ENCODE assay signal across 8 cellular contexts in the genomic region with DNA sequence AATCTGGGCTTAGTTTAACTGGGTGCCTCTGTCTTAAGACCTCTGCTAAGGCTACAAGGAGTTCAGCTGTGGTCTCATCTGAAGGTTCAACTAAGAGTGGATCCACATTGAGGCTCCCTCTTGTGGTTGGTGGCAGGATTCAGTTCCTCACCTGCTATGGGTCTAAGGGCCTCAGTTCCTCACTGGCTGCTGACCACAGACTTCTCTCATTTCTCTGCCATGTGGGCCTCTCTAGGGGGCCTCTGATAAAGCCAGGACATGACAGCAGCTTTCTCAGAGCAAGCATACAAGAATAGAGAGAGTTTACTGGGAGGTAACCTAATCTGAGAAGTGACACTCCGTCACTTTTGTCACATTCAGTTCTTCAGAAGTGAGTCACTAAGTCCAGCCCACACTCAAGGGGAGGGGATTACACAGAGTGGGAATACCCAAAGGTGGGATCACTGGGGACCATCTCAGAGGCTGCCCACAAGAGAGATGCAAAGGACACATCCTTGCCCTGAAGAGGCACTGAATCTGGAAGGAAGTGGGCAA. TPM values are rescaled to one million over a fixed set of nuclear protein-coding genes. Genes with fewer than 3 reads are reported as not detected.
DNase-seq lines count a peak whose midpoint lies in the region; ATAC-seq, FAIRE-seq and TF ChIP-seq lines count a peak whose summit lies in the region.

No MANE protein-coding gene starts in this region.

- H3K9ac ChIP-seq in endodermal cell (ENCODE audit: extremely low read depth, low read length, poor library complexity, severe bottlenecking): no peak overlapping the region

- 77% methylated on average over 1 of the region's 1 CpG; no CpG with 5 or more reads in 1 of the 2 experiments for WGBS in endodermal cell (ENCODE audit: insufficient coverage in 1 of 2, insufficient read length in 1 of 2), 2 experiments

- H3K4me1 ChIP-seq in endodermal cell (ENCODE audit: control insufficient read depth, insufficient read depth, low read length): no peaks in the 10 kb centered on the region

- peak; percentile 54 for TF ChIP-seq CTCF in AG04450 (IDR thresholded peaks at IDR 0.05; ENCODE audit: low read depth, low read length)
- peak; percentile 66 for TF ChIP-seq CTCF in GM12874 (IDR thresholded peaks at IDR 0.05; ENCODE audit: insufficient read depth, low read depth, low read length)
- peak; percentile 85 for TF ChIP-seq CTCF in endodermal cell (conservative IDR thresholded peaks at IDR 0.05)

- peak; percentile 58 for ATAC-seq in HG02981 (IDR thresholded peaks at IDR 0.05; ENCODE audit: unreplicated experiment)

- H3K27ac ChIP-seq in AG04450 (ENCODE audit: low read depth, low read length) (no peak overlapping the region), endodermal cell (ENCODE audit: low read depth, low read length) (no peak overlapping the region)

- no peaks in the 10 kb centered on the region for H3K36me3 Mint-ChIP-seq in endodermal cell (ENCODE audit: low read depth)

- no peak overlapping the region for H3K27ac Mint-ChIP-seq in endodermal cell

- H3K4me3 ChIP-seq in AG04450 (ENCODE audit: low read depth, low read length) (no peak overlapping the region), endodermal cell (ENCODE audit: low read length) (no peak overlapping the region)

- DNase-seq in AG04450 (ENCODE audit: low read depth, low spot score): no peak
- peak; percentile 14 for DNase-seq in RCC 7860 (ENCODE audit: low spot score)
- peak; percentile 85 for DNase-seq in endodermal cell
- DNase-seq in stimulated activated CD4-positive, alpha-beta T cell treated with anti-CD3 and anti-CD28 coated beads, TNF-alpha, amount 100 ng/mL, for 48 hours (ENCODE audit: low read depth in 3 of 3): peak; percentile 15 to 40 (median 16)
- DNase-seq in midbrain (lab: John Stamatoyannopoulos, UW): no peak
- no peak for DNase-seq in NCI-H2171 (lab: John Stamatoyannopoulos, UW)

- H3K9me3 ChIP-seq in AG04450 (ENCODE audit: control insufficient read depth, insufficient read depth, low read length) (no peaks in the 10 kb centered on the region), endodermal cell (ENCODE audit: control insufficient read depth, low read length) (no peaks in the 10 kb centered on the region)

- CTCF ChIA-PET in AG04450 (lab: Charles Lee): interaction anchor here (0.9 to 1.8 kb wide), 4 partner anchors 85 to 225 kb away, joined by 3 to 10 read pairs (median 4); no protein-coding TSS in a partner anchor

- peaks cover 6% of the 10 kb centered on the region for H3K27me3 ChIP-seq in AG04450 (ENCODE audit: control insufficient read depth, insufficient read depth, low read length)
- no peaks in the 10 kb centered on the region for H3K27me3 ChIP-seq in endodermal cell (ENCODE audit: control insufficient read depth, insufficient read depth, low read length, poor library complexity, severe bottlenecking)

- no peak overlapping the region for H3K4me3 Mint-ChIP-seq in endodermal cell

- peaks cover 2% of the 10 kb centered on the region for H3K9me3 Mint-ChIP-seq in endodermal cell

- H3K27me3 Mint-ChIP-seq in endodermal cell (ENCODE audit: insufficient read depth): peaks cover 17% of the 10 kb centered on the region

- no peaks in the 10 kb centered on the region for H3K36me3 ChIP-seq in endodermal cell (ENCODE audit: control insufficient read depth, insufficient read depth, low read length)

- no peak for FAIRE-seq in RCC 7860 (lab: Jason Lieb, UNC)

- POLR2A ChIA-PET in AG04450 (lab: Yijun Ruan, JAX): interaction anchor here (0.6 kb wide), 1 partner anchor 165 kb away, joined by 5 read pairs; no protein-coding TSS in a partner anchor

- H3K4me1 Mint-ChIP-seq in endodermal cell: peaks cover 8% of the 10 kb centered on the region

RNA-seq across cellular contexts. Expression of gene ABAT, which starts 19.2 kb away (rescaled TPM):
- polyA plus RNA-seq in AG04450 (2011; rRNA removed): 6.6 and 7.2 TPM in 2 replicates
- polyA minus RNA-seq in AG04450 (2011; rRNA and poly(A)+ RNA removed): 3.4 and 4.6 TPM in 2 replicates
- 10 to 100 TPM in 1 of 2 donors, 1 to 10 TPM in 1; 9.7 to 13.6 TPM for total RNA-seq in endodermal cell
- 64.2 TPM for polyA plus RNA-seq in endodermal cell (2013, experiment 1 of 2)
- polyA plus RNA-seq in endodermal cell (2013, experiment 2 of 2): 65.0 TPM

RNA-seq across cellular contexts. Expression of gene METTL22, which starts 33.8 kb away (rescaled TPM):
- polyA plus RNA-seq in AG04450 (2011; rRNA removed): 39.7 and 46.3 TPM in 2 replicates
- polyA minus RNA-seq in AG04450 (2011; rRNA and poly(A)+ RNA removed): 58.6 and 103 TPM in 2 replicates
- 10 to 100 TPM; 55.1 to 70.5 TPM for total RNA-seq in endodermal cell
- polyA plus RNA-seq in endodermal cell (2013, experiment 1 of 2): 48.4 TPM
- 40.6 TPM for polyA plus RNA-seq in endodermal cell (2013, experiment 2 of 2)

Comparison
In these comparisons a context has a peak if more than half of its experiments do, and no peak if none do; other contexts are left out.
1. DNase-seq: peak in RCC 7860 (single experiment), endodermal cell (single experiment) and stimulated activated CD4-positive, alpha-beta T cell treated with anti-CD3 and anti-CD28 coated beads, TNF-alpha, amount 100 ng/mL, for 48 hours (3 of 3); none in AG04450 (single experiment), midbrain (single experiment) and NCI-H2171 (single experiment).
2. Peak in every context shown above with its lines, with median percentiles within 50 percentile points of each other: CTCF ChIP-seq.